Comparison of ENCODE assay signal across 2 cellular contexts in the genomic region with DNA sequence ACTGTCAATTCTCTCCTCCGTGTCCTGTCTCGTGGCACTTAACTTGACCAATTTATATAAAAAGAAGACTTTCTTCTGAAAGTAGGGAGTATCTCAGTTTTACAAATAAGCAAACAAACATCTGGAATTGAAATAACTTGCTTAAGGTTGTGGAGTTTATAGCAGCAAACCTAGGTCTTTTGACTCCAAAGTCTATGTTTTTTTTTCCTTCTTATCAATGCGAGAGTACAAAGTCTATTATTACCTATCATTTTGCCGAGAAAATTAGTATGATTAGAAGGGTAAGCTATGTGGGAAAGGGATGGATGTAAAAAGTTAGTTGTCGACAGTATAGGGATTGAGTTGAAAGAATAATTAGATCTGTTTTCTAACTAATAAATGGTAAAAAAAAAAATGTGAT.
TF ChIP-seq lines count a peak whose summit lies in the region.

No MANE protein-coding gene starts in this region.

TF ChIP-seq in liver, 16 proteins besides CTCF, POLR2A, EP300 and RAD21:
- TF ChIP-seq HNF4A (conservative IDR thresholded peaks at IDR 0.05) (peak; percentile 95 to 98), EGR1 (IDR thresholded peaks at IDR 0.05; ENCODE audit: low read depth in 2 of 2) (peak in 1 of 2 donors; percentile 11), JUND (IDR thresholded peaks at IDR 0.05) (peak; percentile 52 to 59), HNF4G (IDR thresholded peaks at IDR 0.05) (peak; percentile 86), NR2F2 (IDR thresholded peaks at IDR 0.05) (no peak), YY1 (IDR thresholded peaks at IDR 0.05) (peak; percentile 11), RXRA (IDR thresholded peaks at IDR 0.05) (peak; percentile 69 to 73), FOXA1 (IDR thresholded peaks at IDR 0.05) (no peak), SP1 (IDR thresholded peaks at IDR 0.05) (peak; percentile 80), GABPA (IDR thresholded peaks at IDR 0.05 in 1 of 2, conservative IDR thresholded peaks at IDR 0.05 in 1 of 2) (no peak)
- TF ChIP-seq, protein P1, sequence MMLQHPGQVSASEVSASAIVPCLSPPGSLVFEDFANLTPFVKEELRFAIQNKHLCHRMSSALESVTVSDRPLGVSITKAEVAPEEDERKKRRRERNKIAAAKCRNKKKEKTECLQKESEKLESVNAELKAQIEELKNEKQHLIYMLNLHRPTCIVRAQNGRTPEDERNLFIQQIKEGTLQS (IDR thresholded peaks at IDR 0.05) = peak; percentile 14
- TF ChIP-seq, protein P2, sequence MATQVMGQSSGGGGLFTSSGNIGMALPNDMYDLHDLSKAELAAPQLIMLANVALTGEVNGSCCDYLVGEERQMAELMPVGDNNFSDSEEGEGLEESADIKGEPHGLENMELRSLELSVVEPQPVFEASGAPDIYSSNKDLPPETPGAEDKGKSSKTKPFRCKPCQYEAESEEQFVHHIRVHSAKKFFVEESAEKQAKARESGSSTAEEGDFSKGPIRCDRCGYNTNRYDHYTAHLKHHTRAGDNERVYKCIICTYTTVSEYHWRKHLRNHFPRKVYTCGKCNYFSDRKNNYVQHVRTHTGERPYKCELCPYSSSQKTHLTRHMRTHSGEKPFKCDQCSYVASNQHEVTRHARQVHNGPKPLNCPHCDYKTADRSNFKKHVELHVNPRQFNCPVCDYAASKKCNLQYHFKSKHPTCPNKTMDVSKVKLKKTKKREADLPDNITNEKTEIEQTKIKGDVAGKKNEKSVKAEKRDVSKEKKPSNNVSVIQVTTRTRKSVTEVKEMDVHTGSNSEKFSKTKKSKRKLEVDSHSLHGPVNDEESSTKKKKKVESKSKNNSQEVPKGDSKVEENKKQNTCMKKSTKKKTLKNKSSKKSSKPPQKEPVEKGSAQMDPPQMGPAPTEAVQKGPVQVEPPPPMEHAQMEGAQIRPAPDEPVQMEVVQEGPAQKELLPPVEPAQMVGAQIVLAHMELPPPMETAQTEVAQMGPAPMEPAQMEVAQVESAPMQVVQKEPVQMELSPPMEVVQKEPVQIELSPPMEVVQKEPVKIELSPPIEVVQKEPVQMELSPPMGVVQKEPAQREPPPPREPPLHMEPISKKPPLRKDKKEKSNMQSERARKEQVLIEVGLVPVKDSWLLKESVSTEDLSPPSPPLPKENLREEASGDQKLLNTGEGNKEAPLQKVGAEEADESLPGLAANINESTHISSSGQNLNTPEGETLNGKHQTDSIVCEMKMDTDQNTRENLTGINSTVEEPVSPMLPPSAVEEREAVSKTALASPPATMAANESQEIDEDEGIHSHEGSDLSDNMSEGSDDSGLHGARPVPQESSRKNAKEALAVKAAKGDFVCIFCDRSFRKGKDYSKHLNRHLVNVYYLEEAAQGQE (IDR thresholded peaks at IDR 0.05) = no peak

TF ChIP-seq in HepG2, 621 proteins besides CTCF, POLR2A, EP300 and RAD21:
- TF ChIP-seq HNRNPLL (IDR thresholded peaks at IDR 0.05; ENCODE audit: low read depth, low read length, poor library complexity, severe bottlenecking) = no peak
- TF ChIP-seq, protein P3, sequence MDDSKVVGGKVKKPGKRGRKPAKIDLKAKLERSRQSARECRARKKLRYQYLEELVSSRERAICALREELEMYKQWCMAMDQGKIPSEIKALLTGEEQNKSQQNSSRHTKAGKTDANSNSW (CRISPR knock-in tag; IDR thresholded peaks at IDR 0.05; ENCODE audit: borderline replicate concordance) = no peak
- TF ChIP-seq, protein P4, sequence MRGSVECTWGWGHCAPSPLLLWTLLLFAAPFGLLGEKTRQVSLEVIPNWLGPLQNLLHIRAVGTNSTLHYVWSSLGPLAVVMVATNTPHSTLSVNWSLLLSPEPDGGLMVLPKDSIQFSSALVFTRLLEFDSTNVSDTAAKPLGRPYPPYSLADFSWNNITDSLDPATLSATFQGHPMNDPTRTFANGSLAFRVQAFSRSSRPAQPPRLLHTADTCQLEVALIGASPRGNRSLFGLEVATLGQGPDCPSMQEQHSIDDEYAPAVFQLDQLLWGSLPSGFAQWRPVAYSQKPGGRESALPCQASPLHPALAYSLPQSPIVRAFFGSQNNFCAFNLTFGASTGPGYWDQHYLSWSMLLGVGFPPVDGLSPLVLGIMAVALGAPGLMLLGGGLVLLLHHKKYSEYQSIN (CRISPR knock-in tag; IDR thresholded peaks at IDR 0.05; ENCODE audit: borderline replicate concordance) = no peak
- TF ChIP-seq KAT2B (IDR thresholded peaks at IDR 0.05; ENCODE audit: borderline replicate concordance, low read depth, low read length) = no peak
- TF ChIP-seq, protein P5, sequence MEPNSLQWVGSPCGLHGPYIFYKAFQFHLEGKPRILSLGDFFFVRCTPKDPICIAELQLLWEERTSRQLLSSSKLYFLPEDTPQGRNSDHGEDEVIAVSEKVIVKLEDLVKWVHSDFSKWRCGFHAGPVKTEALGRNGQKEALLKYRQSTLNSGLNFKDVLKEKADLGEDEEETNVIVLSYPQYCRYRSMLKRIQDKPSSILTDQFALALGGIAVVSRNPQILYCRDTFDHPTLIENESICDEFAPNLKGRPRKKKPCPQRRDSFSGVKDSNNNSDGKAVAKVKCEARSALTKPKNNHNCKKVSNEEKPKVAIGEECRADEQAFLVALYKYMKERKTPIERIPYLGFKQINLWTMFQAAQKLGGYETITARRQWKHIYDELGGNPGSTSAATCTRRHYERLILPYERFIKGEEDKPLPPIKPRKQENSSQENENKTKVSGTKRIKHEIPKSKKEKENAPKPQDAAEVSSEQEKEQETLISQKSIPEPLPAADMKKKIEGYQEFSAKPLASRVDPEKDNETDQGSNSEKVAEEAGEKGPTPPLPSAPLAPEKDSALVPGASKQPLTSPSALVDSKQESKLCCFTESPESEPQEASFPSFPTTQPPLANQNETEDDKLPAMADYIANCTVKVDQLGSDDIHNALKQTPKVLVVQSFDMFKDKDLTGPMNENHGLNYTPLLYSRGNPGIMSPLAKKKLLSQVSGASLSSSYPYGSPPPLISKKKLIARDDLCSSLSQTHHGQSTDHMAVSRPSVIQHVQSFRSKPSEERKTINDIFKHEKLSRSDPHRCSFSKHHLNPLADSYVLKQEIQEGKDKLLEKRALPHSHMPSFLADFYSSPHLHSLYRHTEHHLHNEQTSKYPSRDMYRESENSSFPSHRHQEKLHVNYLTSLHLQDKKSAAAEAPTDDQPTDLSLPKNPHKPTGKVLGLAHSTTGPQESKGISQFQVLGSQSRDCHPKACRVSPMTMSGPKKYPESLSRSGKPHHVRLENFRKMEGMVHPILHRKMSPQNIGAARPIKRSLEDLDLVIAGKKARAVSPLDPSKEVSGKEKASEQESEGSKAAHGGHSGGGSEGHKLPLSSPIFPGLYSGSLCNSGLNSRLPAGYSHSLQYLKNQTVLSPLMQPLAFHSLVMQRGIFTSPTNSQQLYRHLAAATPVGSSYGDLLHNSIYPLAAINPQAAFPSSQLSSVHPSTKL (CRISPR knock-in tag; IDR thresholded peaks at IDR 0.05) = no peak
- no peak for TF ChIP-seq SSRP1 (CRISPR knock-in tag; IDR thresholded peaks at IDR 0.05)
- TF ChIP-seq ZNF205 (CRISPR knock-in tag; IDR thresholded peaks at IDR 0.05) = no peak
- TF ChIP-seq, protein P6, sequence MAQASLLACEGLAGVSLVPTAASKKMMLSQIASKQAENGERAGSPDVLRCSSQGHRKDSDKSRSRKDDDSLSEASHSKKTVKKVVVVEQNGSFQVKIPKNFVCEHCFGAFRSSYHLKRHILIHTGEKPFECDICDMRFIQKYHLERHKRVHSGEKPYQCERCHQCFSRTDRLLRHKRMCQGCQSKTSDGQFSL (CRISPR knock-in tag; IDR thresholded peaks at IDR 0.05) = no peak
- no peak for TF ChIP-seq PHB2 (IDR thresholded peaks at IDR 0.05; ENCODE audit: partially characterized antibody)
- TF ChIP-seq POGZ (CRISPR knock-in tag; IDR thresholded peaks at IDR 0.05) = no peak
- no peak for TF ChIP-seq BHLHE40 (IDR thresholded peaks at IDR 0.05; ENCODE audit: low read length)
